Comparison of ENCODE assay signal across 1 cellular context in the genomic region with DNA sequence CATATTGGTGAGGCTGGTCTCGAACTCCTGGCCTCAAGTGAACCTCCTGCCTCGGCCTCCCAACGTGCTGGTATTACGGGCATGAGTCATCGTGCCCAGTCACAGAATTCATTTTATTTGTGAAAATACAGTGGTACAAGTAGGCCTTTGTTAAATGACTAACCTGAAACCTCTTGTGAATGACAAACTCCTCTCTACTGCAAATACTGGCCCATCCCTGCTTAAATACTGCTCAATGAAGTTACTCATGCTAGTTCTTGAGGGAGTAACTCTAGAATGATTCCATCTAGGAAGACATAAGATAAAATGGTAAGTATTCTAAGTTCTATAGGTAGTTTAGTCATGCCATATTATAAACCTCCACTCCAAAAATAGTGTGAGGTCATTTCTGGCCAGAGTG.
TF ChIP-seq lines count a peak whose summit lies in the region.

No MANE protein-coding gene starts in this region.

TF ChIP-seq in K562, 482 proteins besides CTCF, POLR2A, EP300 and RAD21:
- TF ChIP-seq JUNB (CRISPR knock-in tag; conservative IDR thresholded peaks at IDR 0.05) = peak; percentile 36; the same call in 1 of the 2 replicates
- TF ChIP-seq, protein P1, sequence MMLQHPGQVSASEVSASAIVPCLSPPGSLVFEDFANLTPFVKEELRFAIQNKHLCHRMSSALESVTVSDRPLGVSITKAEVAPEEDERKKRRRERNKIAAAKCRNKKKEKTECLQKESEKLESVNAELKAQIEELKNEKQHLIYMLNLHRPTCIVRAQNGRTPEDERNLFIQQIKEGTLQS (IDR thresholded peaks at IDR 0.05) = peak; percentile 39; the same call in 1 of the 2 replicates
- TF ChIP-seq, protein P1 (CRISPR knock-in tag; conservative IDR thresholded peaks at IDR 0.05) = no peak
- no peak for TF ChIP-seq HCFC1 (IDR thresholded peaks at IDR 0.05; ENCODE audit: low read depth, low read length)
